Comparison of ENCODE assay signal across 9 cellular contexts in genomic region chr11:35337136-35337918, GRCh38.
DNase-seq lines count a peak whose midpoint lies in the region; ATAC-seq and TF ChIP-seq lines count a peak whose summit lies in the region.
"Had no signal": no experiment of that assay in that cellular context is flagged by ENCODE, and none has a peak within 500 bp of the region (broad histone marks: within the 10 kb centered on the region; RNA-seq: fewer than 3 reads in every experiment).

No MANE protein-coding gene starts in this region.

- no peak for TF ChIP-seq CTCF in lung (IDR thresholded peaks at IDR 0.05; ENCODE audit: control extremely low read depth, extremely low read depth)

- H3K4me3 ChIP-seq in adipocyte (ENCODE audit: low read length) (no peak overlapping the region), lung (no peak overlapping the region)
- H3K4me3 ChIP-seq: ovary had no signal

- H3K9me3 ChIP-seq in adipocyte (ENCODE audit: control insufficient read depth, low read length) (no peaks in the 10 kb centered on the region), lung (ENCODE audit: control insufficient read depth in 2 of 2, insufficient read depth in 1 of 2, low read length in 1 of 2) (no peaks in the 10 kb centered on the region)
- H3K9me3 ChIP-seq: ovary had no signal

- DNase-seq in AG08396 (ENCODE audit: low spot score) = peak; percentile 83
- DNase-seq in HK-2 (ENCODE audit: unreplicated experiment) = peak; percentile 20
- peak; percentile 74 for DNase-seq in adipocyte (ENCODE audit: low read depth)
- no peak for DNase-seq in lung (ENCODE audit: low spot score)
- DNase-seq in middle frontal gyrus (ENCODE audit: extremely low spot score, low spot score) = no peak
- DNase-seq: ovary had no signal

- H3K9ac ChIP-seq in adipocyte (ENCODE audit: low read length) = peak overlapping the region; percentile 7

- H3K27me3 ChIP-seq in adipocyte (replicated peaks; ENCODE audit: control insufficient read depth, insufficient read depth, low read length) (no peaks in the 10 kb centered on the region), lung (ENCODE audit: control insufficient read depth, insufficient read depth) (no peaks in the 10 kb centered on the region)
- H3K27me3 ChIP-seq: ovary had no signal

- WGBS in lung, 2 donors = 49 to 61% methylated on average over 3 of the region's 3 CpGs

- peak overlapping the region in 1 of 2 donors; percentile 67 for H3K27ac ChIP-seq in lung (ENCODE audit: low read depth in 1 of 2, low read length in 1 of 2)
- H3K27ac ChIP-seq: ovary had no signal

- ATAC-seq in lung (ENCODE audit: insufficient read depth, low FRiP score) (peak; percentile 82), GM21717 (IDR thresholded peaks at IDR 0.05; ENCODE audit: unreplicated experiment) (no peak), HG02678 (IDR thresholded peaks at IDR 0.05; ENCODE audit: unreplicated experiment) (no peak), HG03039 (IDR thresholded peaks at IDR 0.05; ENCODE audit: unreplicated experiment) (no peak)

- H3K4me1 ChIP-seq in adipocyte (ENCODE audit: control insufficient read depth, insufficient read depth, low read length) (peaks cover 30% of the 10 kb centered on the region), lung (ENCODE audit: control insufficient read depth in 2 of 2, insufficient read depth in 2 of 2, low read length in 2 of 2) (peaks cover 0 to 4% of the 10 kb centered on the region in 2 donors)

- H3K36me3 ChIP-seq in adipocyte (ENCODE audit: control insufficient read depth, insufficient read depth, low read length, severe bottlenecking) = no peaks in the 10 kb centered on the region
- H3K36me3 ChIP-seq in lung (ENCODE audit: control insufficient read depth in 2 of 2, insufficient read depth in 2 of 2, low read length in 2 of 2) = no peaks in the 10 kb centered on the region
- H3K36me3 ChIP-seq: ovary had no signal

Comparison
In these comparisons a context has a peak if more than half of its experiments do, and no peak if none do; other contexts are left out.
1. DNase-seq: peak in AG08396 (single experiment), HK-2 (single experiment) and adipocyte (single experiment); none in lung (single experiment) and middle frontal gyrus (single experiment).